Comparison of ENCODE assay signal across 10 cellular contexts in the genomic region with DNA sequence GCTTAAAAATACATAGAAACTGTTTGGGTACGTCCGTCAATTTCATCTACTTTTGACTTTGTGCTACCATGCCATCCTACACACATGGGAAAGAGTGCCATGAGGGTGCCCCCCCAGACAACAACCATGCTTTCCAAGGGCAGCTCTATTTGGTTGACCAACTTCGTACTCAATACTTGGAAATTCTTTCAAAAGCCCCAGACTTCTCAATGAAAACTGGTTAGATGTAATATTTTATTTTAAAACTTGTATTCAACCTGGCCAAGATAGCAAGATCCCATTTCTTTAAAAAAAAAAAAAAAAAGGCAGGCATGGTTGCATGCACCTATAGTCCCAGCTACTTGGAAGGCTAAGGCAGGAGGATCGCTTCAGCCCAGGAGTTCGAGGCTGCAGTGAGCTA.
"Had no signal": no experiment of that assay in that cellular context is flagged by ENCODE, and none has a peak within 500 bp of the region (broad histone marks: within the 10 kb centered on the region; RNA-seq: fewer than 3 reads in every experiment).

No MANE protein-coding gene starts in this region.

- ATAC-seq: GM23338 had no signal

- DNase-seq: H9, HCEC 1CT, HFFc6, IMR-90, KBM-7 had no signal

- H3K27ac ChIP-seq: HL-60, KMS-11 had no signal

- H2AFZ ChIP-seq: GM23338 had no signal

- H3K9ac ChIP-seq: KMS-11 had no signal

- H3K4me3 ChIP-seq: GM23338 had no signal

- FAIRE-seq: H1, H54 had no signal

- H3K4me2 ChIP-seq: GM23338, KMS-11 had no signal
